Comparison of ENCODE assay signal across 2 cellular contexts in genomic region chr17:967122-967521, GRCh38.
TF ChIP-seq lines count a peak whose summit lies in the region.

No MANE protein-coding gene starts in this region.

TF ChIP-seq in IMR-90, 13 proteins besides CTCF, POLR2A, EP300 and RAD21 (continued from another document):
- TF ChIP-seq BHLHE40 (IDR thresholded peaks at IDR 0.05; ENCODE audit: low read depth, low read length) (no peak), SMC3 (IDR thresholded peaks at IDR 0.05; ENCODE audit: low read depth, low read length) (no peak), USF2 (IDR thresholded peaks at IDR 0.05; ENCODE audit: low read depth, low read length) (no peak), ELK1 (IDR thresholded peaks at IDR 0.05; ENCODE audit: borderline replicate concordance, low read depth, low read length) (no peak), CHD1 (IDR thresholded peaks at IDR 0.05; ENCODE audit: low read depth, low read length) (no peak), FOS (IDR thresholded peaks at IDR 0.05; ENCODE audit: low read depth, low read length) (no peak), MAFK (IDR thresholded peaks at IDR 0.05; ENCODE audit: low read depth, low read length) (no peak), NFE2L2 (IDR thresholded peaks at IDR 0.05; ENCODE audit: low read depth, low read length) (no peak), MXI1 (IDR thresholded peaks at IDR 0.05; ENCODE audit: borderline replicate concordance, low read depth, low read length) (no peak)
TF ChIP-seq in IMR-90: peak in this region for 0.

TF ChIP-seq in SK-N-SH treated with all-trans-retinoic acid at 6 μM for 48 hours, 23 proteins besides CTCF, POLR2A, EP300 and RAD21:
- TF ChIP-seq CSRNP3 (CRISPR knock-in tag; IDR thresholded peaks at IDR 0.05) (no peak), POU6F1 (CRISPR knock-in tag; IDR thresholded peaks at IDR 0.05; ENCODE audit: borderline replicate concordance, low read depth) (no peak), CSDC2 (CRISPR knock-in tag; IDR thresholded peaks at IDR 0.05) (no peak), TSHZ2 (CRISPR knock-in tag; IDR thresholded peaks at IDR 0.05) (no peak), PPARA (CRISPR knock-in tag; IDR thresholded peaks at IDR 0.05; ENCODE audit: borderline replicate concordance) (no peak)
